ENCODE assay signal across 8 cellular contexts in genomic region chr6:161370882-161371281, GRCh38.
DNase-seq lines count a peak whose midpoint lies in the region; ATAC-seq, FAIRE-seq and TF ChIP-seq lines count a peak whose summit lies in the region.

No MANE protein-coding gene starts in this region.

- no peaks in the 10 kb centered on the region for H3K4me1 ChIP-seq in parathyroid adenoma

- no peak overlapping the region for H3K4me2 ChIP-seq in parathyroid adenoma (ENCODE audit: low read length)

- ATAC-seq in GM21526 (IDR thresholded peaks at IDR 0.05; ENCODE audit: low FRiP score, unreplicated experiment), result peak; percentile 82

- no peaks in the 10 kb centered on the region for H3K27me3 ChIP-seq in parathyroid adenoma (ENCODE audit: control insufficient read depth, insufficient read depth, low read length)

- no peaks in the 10 kb centered on the region for H3K36me3 ChIP-seq in parathyroid adenoma (ENCODE audit: control insufficient read depth, insufficient read depth, low read length)

- H3K9me3 ChIP-seq in parathyroid adenoma (ENCODE audit: control insufficient read depth, low read length), result no peaks in the 10 kb centered on the region

- H3K9ac ChIP-seq in parathyroid adenoma, result no peak overlapping the region

- H3K4me3 ChIP-seq in fibroblast of villous mesenchyme (ENCODE audit: low read depth, low read length) (no peak overlapping the region), parathyroid adenoma (ENCODE audit: low read depth, low read length) (no peak overlapping the region)

- DNase-seq in Daoy (ENCODE audit: low read depth) (peak; percentile 87), HuH-7 (ENCODE audit: low spot score) (peak; percentile 80), RCC 7860 (ENCODE audit: low spot score) (peak; percentile 66), fibroblast of villous mesenchyme (ENCODE audit: low read depth) (peak; percentile 77), ureter (ENCODE audit: low spot score) (peak; percentile 64)
- DNase-seq in activated T-helper 1 cell treated with anti-CD3 and anti-CD28 coated beads, Interleukin-2, amount 50 U/mL, for 16 hours (ENCODE audit: low read depth in 1 of 2, low spot score in 1 of 2), result peak; percentile 28 to 48

- peak; percentile 70 for FAIRE-seq in RCC 7860 (lab: Jason Lieb, UNC)

- no peak overlapping the region for H3K27ac ChIP-seq in parathyroid adenoma

- no peaks in the 10 kb centered on the region for H3K79me2 ChIP-seq in parathyroid adenoma

- H2AFZ ChIP-seq in parathyroid adenoma, result no peak overlapping the region

- peak; percentile 89 for TF ChIP-seq CTCF in fibroblast of villous mesenchyme (IDR thresholded peaks at IDR 0.05; ENCODE audit: insufficient read depth, low read depth, low read length)
- TF ChIP-seq CTCF in parathyroid adenoma (IDR thresholded peaks at IDR 0.05), result peak; percentile 73
